ENCODE assay signal across 3 cellular contexts in genomic region chr2:99436874-99437273, GRCh38.
TF ChIP-seq lines count a peak whose summit lies in the region.

No MANE protein-coding gene starts in this region.

TF ChIP-seq in HEK293, 187 proteins besides CTCF, POLR2A, EP300 and RAD21 (continued from another document and continues in another):
- TF ChIP-seq PRDM6 (tag by site-specific recombination; IDR thresholded peaks at IDR 0.05) (no peak), ZBTB49 (tag by site-specific recombination; IDR thresholded peaks at IDR 0.05; ENCODE audit: low read depth) (no peak), KLF8 (tag by site-specific recombination; IDR thresholded peaks at IDR 0.05) (no peak), PRDM4 (tag by site-specific recombination; IDR thresholded peaks at IDR 0.05) (no peak)

TF ChIP-seq in WTC11, 78 proteins besides CTCF, POLR2A, EP300 and RAD21 (continued from another document):
- no peak for TF ChIP-seq FOXP4 (CRISPR knock-in tag; IDR thresholded peaks at IDR 0.05)
- TF ChIP-seq RORB (CRISPR knock-in tag; IDR thresholded peaks at IDR 0.05) = no peak
- TF ChIP-seq ZNF317 (CRISPR knock-in tag; IDR thresholded peaks at IDR 0.05; ENCODE audit: borderline replicate concordance, low read depth) = no peak
- TF ChIP-seq GRHL2 (CRISPR knock-in tag; IDR thresholded peaks at IDR 0.05; ENCODE audit: insufficient replicate concordance, severe bottlenecking) = no peak
- TF ChIP-seq AFF4 (CRISPR knock-in tag; IDR thresholded peaks at IDR 0.05; ENCODE audit: borderline replicate concordance) = no peak

TF ChIP-seq in K562, 482 proteins besides CTCF, POLR2A, EP300 and RAD21 (continued from another document):
- TF ChIP-seq MITF (IDR thresholded peaks at IDR 0.05) (no peak), HDAC2 (IDR thresholded peaks at IDR 0.05) (no peak), ZNF23 (CRISPR knock-in tag; IDR thresholded peaks at IDR 0.05) (no peak), ZNF121 (CRISPR knock-in tag; conservative IDR thresholded peaks at IDR 0.05) (peak; percentile 67), ZNF354B (CRISPR knock-in tag; IDR thresholded peaks at IDR 0.05) (no peak), HBP1 (CRISPR knock-in tag; IDR thresholded peaks at IDR 0.05) (no peak), CBFA2T3 (IDR thresholded peaks at IDR 0.05) (no peak), SP1 (CRISPR knock-in tag; IDR thresholded peaks at IDR 0.05) (no peak), SUPT5H (IDR thresholded peaks at IDR 0.05) (0 out of 2 replicates have a peak, but pooled peaks have one; percentile 22), ZNF384 (IDR thresholded peaks at IDR 0.05; ENCODE audit: low read depth, low read length) (peak; percentile 14; the same call in 1 of the 2 replicates), RBM15 (IDR thresholded peaks at IDR 0.05; ENCODE audit: insufficient read depth, low read length) (no peak), RBM25 (IDR thresholded peaks at IDR 0.05; ENCODE audit: low read depth, low read length, severe bottlenecking) (peak; percentile 5), HNRNPUL1 (IDR thresholded peaks at IDR 0.05; ENCODE audit: low read length) (no peak), TCF15 (CRISPR knock-in tag; IDR thresholded peaks at IDR 0.05) (no peak), CREM (IDR thresholded peaks at IDR 0.05; ENCODE audit: low read depth) (no peak), ZNF174 (CRISPR knock-in tag; IDR thresholded peaks at IDR 0.05) (no peak), EZH2 (IDR thresholded peaks at IDR 0.05; ENCODE audit: borderline replicate concordance, low read depth, low read length) (no peak)
TF ChIP-seq in K562: peak in this region for 4.
